8 cellular contexts compared by ENCODE assay signal in the genomic region with DNA sequence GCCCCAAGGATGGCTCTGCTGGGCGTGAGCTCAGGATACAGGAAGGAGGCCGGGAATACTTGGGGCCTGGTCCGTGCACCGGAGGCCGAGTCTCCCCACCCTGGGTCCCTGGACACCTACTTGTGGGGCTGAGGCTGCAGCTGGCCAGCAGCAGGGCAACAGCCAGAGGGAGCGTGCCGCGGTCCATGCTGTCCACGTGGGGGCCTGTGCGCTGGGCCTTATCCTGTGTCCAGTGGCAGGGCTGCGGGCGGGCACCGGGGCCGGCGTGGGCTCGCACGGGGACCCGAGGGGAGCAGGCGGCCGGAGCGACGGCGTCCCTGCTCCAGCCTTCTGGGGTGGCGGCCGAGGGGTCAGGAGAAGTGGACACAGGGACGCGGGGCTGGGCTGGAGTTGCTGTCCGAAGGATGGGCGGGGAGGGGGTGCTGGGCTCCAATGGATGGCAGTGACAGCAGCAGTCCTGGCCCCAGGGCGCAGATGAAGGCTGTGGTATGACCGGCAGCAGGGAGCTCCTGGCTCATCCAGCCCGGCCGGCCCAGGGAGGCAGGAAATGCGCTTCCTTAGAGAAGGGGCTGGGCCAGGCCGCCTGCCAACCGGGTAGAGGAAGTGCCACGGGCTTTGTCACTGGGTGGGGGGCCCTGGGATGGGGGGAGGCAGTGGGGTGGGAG. TPM values are rescaled to one million over a fixed set of nuclear protein-coding genes. Genes with fewer than 3 reads are reported as not detected.
A peak's percentile ranks its signal among the peaks of the same experiment; 100 is the strongest.
DNase-seq lines count a peak whose midpoint lies in the region; ATAC-seq and TF ChIP-seq lines count a peak whose summit lies in the region.

A gene (minus strand): TSS at position 490 of the 665 bp plus-strand sequence. CDS start 303 bp downstream, at position 187.

- intact Hi-C loops in testis (cut with DNase I; ENCODE audit: low total_unique reads), result no loop called here

- peaks cover 10% of the 10 kb centered on the region for H3K36me3 ChIP-seq in SK-N-MC (ENCODE audit: insufficient read depth, low read length)
- peaks cover 0 to 8% of the 10 kb centered on the region in 2 donors for H3K36me3 ChIP-seq in lung (ENCODE audit: control insufficient read depth in 2 of 2, insufficient read depth in 2 of 2, low read length in 2 of 2)
- H3K36me3 ChIP-seq in testis (ENCODE audit: low read depth, missing control alignments), result no peaks in the 10 kb centered on the region

- peak; percentile 80 for ATAC-seq in lung (ENCODE audit: insufficient read depth, low FRiP score)

- DNase-seq in GM04504 (ENCODE audit: low read depth), result peak; percentile 42
- DNase-seq in SK-N-MC (ENCODE audit: low read depth, low spot score), result no peak
- peak in 1 of 2 donors; percentile 86 for DNase-seq in dermis microvascular lymphatic vessel endothelial cell (ENCODE audit: low read depth in 2 of 2)
- DNase-seq in lung (ENCODE audit: low spot score), result peak; percentile 66
- DNase-seq in testis, result peak; percentile 79
- DNase-seq in DMS79 treated with DMSO at 0.1 percent for 48 hours (lab: John Stamatoyannopoulos, UW), result no peak
- DNase-seq in NCI-H1048 (lab: John Stamatoyannopoulos, UW), result no peak
- no peak for DNase-seq in NCI-H446 (lab: John Stamatoyannopoulos, UW)

- no peak within 1 kb of the TSS for H3K27ac ChIP-seq in SK-N-MC
- H3K27ac ChIP-seq in lung (ENCODE audit: low read depth in 1 of 2, low read length in 1 of 2), result peak within 1 kb of the TSS; percentile 85 to 95
- H3K27ac ChIP-seq in testis, result peak within 1 kb of the TSS; percentile 88 to 93

- WGBS in lung, 2 donors, result 4 to 15% methylated on average over 34 to 37 of the region's 37 CpGs
- 38 to 64% methylated on average over 21 to 33 of the region's 37 CpGs for WGBS in testis, 2 donors

- TF ChIP-seq POLR2A in testis (IDR thresholded peaks at IDR 0.05), result no peak

- peak within 1 kb of the TSS; percentile 66 for H3K9ac ChIP-seq in SK-N-MC (ENCODE audit: insufficient read length)

- H3K9me3 ChIP-seq in SK-N-MC (ENCODE audit: low read depth, low read length) (no peaks in the 10 kb centered on the region), lung (ENCODE audit: control insufficient read depth in 2 of 2, insufficient read depth in 1 of 2, low read length in 1 of 2) (peaks cover 0 to 3% of the 10 kb centered on the region in 2 donors), testis (no peaks in the 10 kb centered on the region)

- H3K4me3 ChIP-seq in SK-N-MC (peak within 1 kb of the TSS; percentile 81), lung (peak within 1 kb of the TSS; percentile 81), testis (peak within 1 kb of the TSS; percentile 72 to 83)

- H3K4me1 ChIP-seq in lung (ENCODE audit: control insufficient read depth in 2 of 2, insufficient read depth in 2 of 2, low read length in 2 of 2) (peaks cover 0 to 27% of the 10 kb centered on the region in 2 donors), testis (peaks cover 34% of the 10 kb centered on the region)

- H3K27me3 ChIP-seq in lung (ENCODE audit: control insufficient read depth, insufficient read depth), result no peaks in the 10 kb centered on the region
- no peaks in the 10 kb centered on the region for H3K27me3 ChIP-seq in testis

- TF ChIP-seq CTCF in lung (IDR thresholded peaks at IDR 0.05; ENCODE audit: control extremely low read depth, extremely low read depth), result no peak
- TF ChIP-seq CTCF in testis (IDR thresholded peaks at IDR 0.05), result no peak

RNA-seq across cellular contexts. Expression of the gene that starts here (rescaled TPM):
- 30.0 and 91.3 TPM in 2 replicates for total RNA-seq in dermis microvascular lymphatic vessel endothelial cell
- total RNA-seq in lung, result 100 to 1,000 TPM in 1 of 2 donors, 10 to 100 TPM in 1; 41.1 to 182 TPM
- 100 to 1,000 TPM in 1 of 2 donors, 10 to 100 TPM in 1; 80.7 to 317 TPM for polyA plus RNA-seq in lung
- 100 to 1,000 TPM; 132 to 214 TPM for total RNA-seq in testis
- 144 TPM for polyA plus RNA-seq in testis (ENCODE audit: insufficient read depth, low read depth, low replicate concordance)

Comparison
In these comparisons a context has a peak if more than half of its experiments do, and no peak if none do; other contexts are left out.
1. DNase-seq: peak in GM04504 (single experiment), lung (single experiment) and testis (single experiment); none in SK-N-MC (single experiment), DMS79 treated with DMSO at 0.1 percent for 48 hours (single experiment), NCI-H1048 (single experiment) and NCI-H446 (0 of 2).
2. Peak in every context shown above with its lines, with median percentiles within 50 percentile points of each other: H3K4me3 ChIP-seq.